8 cellular contexts compared by ENCODE assay signal in genomic region chr1:28258628-28259251, GRCh38. TPM values are rescaled to one million over a fixed set of nuclear protein-coding genes. Genes with fewer than 3 reads are reported as not detected.
A peak's percentile ranks its signal among the peaks of the same experiment; 100 is the strongest.
DNase-seq lines count a peak whose midpoint lies in the region; ATAC-seq and TF ChIP-seq lines count a peak whose summit lies in the region.

No MANE protein-coding gene starts in this region.

- H3K27ac ChIP-seq in CD4-positive, alpha-beta T cell (ENCODE audit: low read depth, low read length) = no peak overlapping the region
- H3K27ac ChIP-seq in caudate nucleus (ENCODE audit: low read depth, low read length) = no peak overlapping the region

- no peak for ATAC-seq in CD4-positive, alpha-beta T cell (ENCODE audit: poor library complexity)
- ATAC-seq in HG02973 (IDR thresholded peaks at IDR 0.05; ENCODE audit: unreplicated experiment) = no peak

- H3K4me3 Mint-ChIP-seq in CD4-positive, alpha-beta T cell = peak overlapping the region; percentile 91
- H3K4me3 Mint-ChIP-seq in chondrocyte (ENCODE audit: unreplicated experiment) (peak overlapping the region; percentile 84), nephron (peak overlapping the region; percentile 81 to 90 (median 89))

- peak overlapping the region; percentile 42 for H3K9ac ChIP-seq in Loucy (ENCODE audit: low read depth, low read length, poor library complexity, severe bottlenecking)

- peaks cover 10% of the 10 kb centered on the region; the same call in 1 of the 2 replicates for H3K79me2 ChIP-seq in Loucy (ENCODE audit: insufficient read depth, low read length)

- no peaks in the 10 kb centered on the region for H3K9me3 ChIP-seq in CD4-positive, alpha-beta T cell (ENCODE audit: control insufficient read depth, low read length)
- no peaks in the 10 kb centered on the region for H3K9me3 ChIP-seq in Loucy (ENCODE audit: insufficient read depth, low read depth, low read length)

- H2AFZ ChIP-seq in Loucy (ENCODE audit: low read length) = peak overlapping the region; percentile 85

- POLR2A ChIA-PET in CD4-positive, alpha-beta T cell (lab: Charles Lee) = interaction anchor here (0.7 to 6.1 kb wide), 9 partner anchors 10 to 323 kb away, joined by 3 to 92 read pairs (median 9); partner anchors contain the start of genes ATP5IF1, MED18, RCC1 and XKR8

- no peaks in the 10 kb centered on the region for H3K36me3 ChIP-seq in Loucy (ENCODE audit: insufficient read depth, low read length)

- H3K4me1 ChIP-seq in Loucy (ENCODE audit: insufficient read depth, low read length, poor library complexity, severe bottlenecking) = peaks cover 24% of the 10 kb centered on the region

- peaks cover 10% of the 10 kb centered on the region for H4K20me1 ChIP-seq in Loucy (ENCODE audit: insufficient read depth, low read length, poor library complexity, severe bottlenecking)

- H3K9me3 Mint-ChIP-seq in CD4-positive, alpha-beta T cell = no peaks in the 10 kb centered on the region
- no peaks in the 10 kb centered on the region for H3K9me3 Mint-ChIP-seq in chondrocyte (ENCODE audit: low read depth)
- no peaks in the 10 kb centered on the region for H3K9me3 Mint-ChIP-seq in nephron

- no peak for TF ChIP-seq CTCF in CD4-positive, alpha-beta T cell (IDR thresholded peaks at IDR 0.05)
- TF ChIP-seq CTCF in Loucy (conservative IDR thresholded peaks at IDR 0.05; ENCODE audit: low read length) (no peak), chondrocyte (IDR thresholded peaks at IDR 0.05) (no peak), nephron (IDR thresholded peaks at IDR 0.05; ENCODE audit: unreplicated experiment in 3 of 3) (no peak)

- H3F3A ChIP-seq in Loucy (ENCODE audit: low read depth) = peaks cover 2% of the 10 kb centered on the region; the same call in 1 of the 2 replicates

- H3K36me3 Mint-ChIP-seq in CD4-positive, alpha-beta T cell (ENCODE audit: low read depth) = no peaks in the 10 kb centered on the region
- peaks cover 2% of the 10 kb centered on the region for H3K36me3 Mint-ChIP-seq in chondrocyte (ENCODE audit: low read depth)
- H3K36me3 Mint-ChIP-seq in nephron (ENCODE audit: low read depth) = no peaks in the 10 kb centered on the region

- CTCF ChIA-PET in CD4-positive, alpha-beta T cell (lab: Charles Lee) = interaction anchor here (0.8 to 4.2 kb wide), 2 partner anchors 10 to 69 kb away, joined by 3 to 47 read pairs; no protein-coding TSS in a partner anchor

- peaks cover 46% of the 10 kb centered on the region for H3K4me1 Mint-ChIP-seq in CD4-positive, alpha-beta T cell (ENCODE audit: low read depth)
- H3K4me1 Mint-ChIP-seq in chondrocyte (ENCODE audit: low read depth) (peaks cover 46% of the 10 kb centered on the region), nephron (peaks cover 21% of the 10 kb centered on the region)

- H3K27ac Mint-ChIP-seq in CD4-positive, alpha-beta T cell = peak overlapping the region; percentile 76
- H3K27ac Mint-ChIP-seq in chondrocyte (ENCODE audit: unreplicated experiment) (peak overlapping the region; percentile 100), nephron (peak overlapping the region; percentile 44 to 81 (median 46))

- no peaks in the 10 kb centered on the region for H3K27me3 ChIP-seq in CD4-positive, alpha-beta T cell (ENCODE audit: control insufficient read depth, insufficient read depth, low read length)
- H3K27me3 ChIP-seq in Loucy (ENCODE audit: insufficient read depth, low read length, poor library complexity, severe bottlenecking) = no peaks in the 10 kb centered on the region

- no peaks in the 10 kb centered on the region for H3K27me3 Mint-ChIP-seq in CD4-positive, alpha-beta T cell
- no peaks in the 10 kb centered on the region for H3K27me3 Mint-ChIP-seq in chondrocyte (ENCODE audit: low read depth)
- H3K27me3 Mint-ChIP-seq in nephron (ENCODE audit: low read depth) = peaks cover 5% of the 10 kb centered on the region

- intact Hi-C loops in CD4-positive, alpha-beta T cell (cut with DNase I, micrococcal nuclease) = loop anchor here in 1 of 2 experiments (1.0 to 10.0 kb wide), 3 partner anchors 11 to 476 kb away; partner anchors contain the start of genes MED18 and YTHDF2

- H3K4me3 ChIP-seq in Loucy (ENCODE audit: low read length, poor library complexity, severe bottlenecking) = peak overlapping the region; percentile 88

- no peaks in the 10 kb centered on the region for H3K9me2 ChIP-seq in Loucy (replicated peaks; ENCODE audit: low read depth, low read length)

- H3K4me2 ChIP-seq in Loucy (ENCODE audit: low read depth, low read length, poor library complexity, severe bottlenecking) = peak overlapping the region; percentile 75

- no peak for DNase-seq in CD4-positive, alpha-beta T cell
- DNase-seq in chondrocyte (ENCODE audit: low spot score) (no peak), anterior cingulate cortex (lab: John Stamatoyannopoulos, UW) (no peak), caudate nucleus (lab: John Stamatoyannopoulos, UW) (no peak), NCI-H1694 treated with DMSO at 0.1 percent for 48 hours (lab: John Stamatoyannopoulos, UW) (no peak)

RNA-seq across cellular contexts. Expression of gene SESN2, which starts 0.6 kb away (rescaled TPM):
- total RNA-seq in CD4-positive, alpha-beta T cell = 1 to 10 TPM; 8.8 to 9.6 TPM
- 11.6 to 56.2 TPM (median 54.7 TPM) in 3 replicates for total RNA-seq in chondrocyte

RNA-seq across cellular contexts. Expression of gene ATP5IF1, which starts 22.8 kb away (rescaled TPM):
- total RNA-seq in CD4-positive, alpha-beta T cell = 10 to 100 TPM; 77.4 to 78.0 TPM
- 125 to 175 TPM (median 137 TPM) in 3 replicates for total RNA-seq in chondrocyte

RNA-seq across cellular contexts. Expression of gene DNAJC8, which starts 25.9 kb away (rescaled TPM):
- 10 to 100 TPM; 56.3 to 56.9 TPM for total RNA-seq in CD4-positive, alpha-beta T cell
- total RNA-seq in chondrocyte = 69.2 to 85.6 TPM (median 72.8 TPM) in 3 replicates

Comparison
In these comparisons a context has a peak if more than half of its experiments do, and no peak if none do; other contexts are left out.
1. H3K27ac Mint-ChIP-seq: peak in every context shown above with its lines; median percentile 100 in chondrocyte; 76 in CD4-positive, alpha-beta T cell; 46 in nephron.